ENCODE assay signal across 21 cellular contexts in genomic region chr9:78654324-78654723, GRCh38.
"Had no signal": no experiment of that assay in that cellular context is flagged by ENCODE, and none has a peak within 500 bp of the region (broad histone marks: within the 10 kb centered on the region; RNA-seq: fewer than 3 reads in every experiment).

No MANE protein-coding gene starts in this region.

- DNase-seq: hypothalamus; immature natural killer cell; kidney; left colon; left lung; midbrain; mucosa of descending colon; naive thymus-derived CD4-positive, alpha-beta T cell; ovary; stimulated activated CD4-positive, alpha-beta T cell treated with anti-CD3 and anti-CD28 coated beads, Interleukin-4, amount 100 ng/mL, for 24 hours; stimulated activated naive CD4-positive, alpha-beta T cell; tibial artery; trophoblast cell; upper lobe of right lung had no signal

- FAIRE-seq: islet of Langerhans, kidney, urothelium cell line had no signal

- H3K27me3 ChIP-seq: left lung, ovary, right atrium auricular region, suprapubic skin, tibial artery, upper lobe of right lung had no signal

- H3K36me3 ChIP-seq: left lung, ovary, right atrium auricular region, suprapubic skin, thoracic aorta, tibial artery, upper lobe of right lung had no signal

- H3K27ac ChIP-seq: left lung, ovary, right atrium auricular region, skin epidermis, suprapubic skin, thoracic aorta, tibial artery, upper lobe of right lung had no signal

- H3K9me3 ChIP-seq: left lung, mucosa of descending colon, ovary, right atrium auricular region, suprapubic skin, thoracic aorta, tibial artery, upper lobe of right lung had no signal

- H3K4me1 ChIP-seq: left lung, right atrium auricular region, suprapubic skin, tibial artery, upper lobe of right lung had no signal

- H3K4me3 ChIP-seq: left lung, lung, mucosa of descending colon, ovary, right atrium auricular region, skin epidermis, suprapubic skin, thoracic aorta, tibial artery, upper lobe of right lung had no signal
